Comparison of ENCODE assay signal across 8 cellular contexts in the genomic region with DNA sequence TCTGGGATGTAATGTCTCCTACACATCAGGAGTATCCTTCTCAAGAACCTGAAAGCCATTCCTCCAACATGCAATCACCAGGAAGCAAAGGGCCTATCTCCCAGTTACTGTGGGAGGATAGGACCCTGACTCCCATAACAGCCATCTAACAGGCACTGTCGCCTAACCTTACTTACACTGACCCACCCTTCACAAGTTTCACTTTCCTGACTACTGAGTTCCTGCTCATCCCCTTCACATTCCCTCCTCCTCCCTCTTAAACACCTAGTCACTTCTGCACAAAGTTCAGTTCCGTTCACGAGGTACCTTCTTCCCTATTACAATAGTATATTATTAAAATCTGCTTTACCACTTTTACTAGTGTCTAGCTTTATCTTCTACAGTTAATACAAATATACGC.
A peak's percentile ranks its signal among the peaks of the same experiment; 100 is the strongest.
DNase-seq lines count a peak whose midpoint lies in the region; ATAC-seq lines count a peak whose summit lies in the region.

No MANE protein-coding gene starts in this region.

- H3K4me3 Mint-ChIP-seq in stimulated activated naive CD8-positive, alpha-beta T cell treated with anti-CD3 and anti-CD28 coated beads, Interleukin-15, Interleukin-2, amounts not matched to agents 100 ng/mL and 50 ng/mL, for 24 hours = peak overlapping the region; percentile 91
- peak overlapping the region; percentile 80 for H3K4me3 Mint-ChIP-seq in activated naive CD8-positive, alpha-beta T cell treated with anti-CD3 and anti-CD28 coated beads, Interleukin-2, amount 50 U/mL, for 24 hours

- H3K27ac Mint-ChIP-seq in stimulated activated naive CD8-positive, alpha-beta T cell treated with anti-CD3 and anti-CD28 coated beads, Interleukin-15, Interleukin-2, amounts not matched to agents 100 ng/mL and 50 ng/mL, for 24 hours = peak overlapping the region; percentile 27
- peak overlapping the region; percentile 58 for H3K27ac Mint-ChIP-seq in activated naive CD8-positive, alpha-beta T cell treated with anti-CD3 and anti-CD28 coated beads, Interleukin-2, amount 50 U/mL, for 24 hours

- H3K4me1 Mint-ChIP-seq in stimulated activated naive CD8-positive, alpha-beta T cell treated with anti-CD3 and anti-CD28 coated beads, Interleukin-15, Interleukin-2, amounts not matched to agents 100 ng/mL and 50 ng/mL, for 24 hours (ENCODE audit: low read depth) = peaks cover 52% of the 10 kb centered on the region
- peaks cover 45% of the 10 kb centered on the region for H3K4me1 Mint-ChIP-seq in activated naive CD8-positive, alpha-beta T cell treated with anti-CD3 and anti-CD28 coated beads, Interleukin-2, amount 50 U/mL, for 24 hours

- no peaks in the 10 kb centered on the region for H3K27me3 Mint-ChIP-seq in stimulated activated naive CD8-positive, alpha-beta T cell treated with anti-CD3 and anti-CD28 coated beads, Interleukin-15, Interleukin-2, amounts not matched to agents 100 ng/mL and 50 ng/mL, for 24 hours
- H3K27me3 Mint-ChIP-seq in activated naive CD8-positive, alpha-beta T cell treated with anti-CD3 and anti-CD28 coated beads, Interleukin-2, amount 50 U/mL, for 24 hours = no peaks in the 10 kb centered on the region

- H3K9me3 Mint-ChIP-seq in stimulated activated naive CD8-positive, alpha-beta T cell treated with anti-CD3 and anti-CD28 coated beads, Interleukin-15, Interleukin-2, amounts not matched to agents 100 ng/mL and 50 ng/mL, for 24 hours = no peaks in the 10 kb centered on the region
- H3K9me3 Mint-ChIP-seq in activated naive CD8-positive, alpha-beta T cell treated with anti-CD3 and anti-CD28 coated beads, Interleukin-2, amount 50 U/mL, for 24 hours = no peaks in the 10 kb centered on the region

- ATAC-seq in stimulated activated naive CD8-positive, alpha-beta T cell treated with anti-CD3 and anti-CD28 coated beads, Interleukin-15, Interleukin-2, amounts not matched to agents 100 U/mL and 50 U/mL, for 24 hours = no peak
- ATAC-seq in activated naive CD8-positive, alpha-beta T cell treated with anti-CD3 and anti-CD28 coated beads, Interleukin-2, amount 50 U/mL, for 24 hours = no peak
- ATAC-seq in GM18907 (IDR thresholded peaks at IDR 0.05; ENCODE audit: unreplicated experiment) = no peak
- no peak for ATAC-seq in HG03520 (IDR thresholded peaks at IDR 0.05; ENCODE audit: unreplicated experiment)

- DNase-seq in stimulated activated naive CD8-positive, alpha-beta T cell treated with anti-CD3 and anti-CD28 coated beads, Interleukin-15, Interleukin-2, amounts not matched to agents 100 U/mL and 50 U/mL, for 24 hours = no peak
- no peak for DNase-seq in activated naive CD8-positive, alpha-beta T cell treated with anti-CD3 and anti-CD28 coated beads, Interleukin-2, amount 50 U/mL, for 24 hours
- peak; percentile 12 for DNase-seq in medulla oblongata (ENCODE audit: extremely low spot score)
- DNase-seq in SIG-M5 (lab: John Stamatoyannopoulos, UW) = no peak
- no peak for DNase-seq in AG20443 (ENCODE audit: low spot score)

- H3K36me3 Mint-ChIP-seq in stimulated activated naive CD8-positive, alpha-beta T cell treated with anti-CD3 and anti-CD28 coated beads, Interleukin-15, Interleukin-2, amounts not matched to agents 100 ng/mL and 50 ng/mL, for 24 hours (ENCODE audit: low read depth) = peaks cover 31% of the 10 kb centered on the region
- peaks cover 16% of the 10 kb centered on the region for H3K36me3 Mint-ChIP-seq in activated naive CD8-positive, alpha-beta T cell treated with anti-CD3 and anti-CD28 coated beads, Interleukin-2, amount 50 U/mL, for 24 hours (ENCODE audit: low read depth)
